30 cellular contexts compared by ENCODE assay signal in the genomic region with DNA sequence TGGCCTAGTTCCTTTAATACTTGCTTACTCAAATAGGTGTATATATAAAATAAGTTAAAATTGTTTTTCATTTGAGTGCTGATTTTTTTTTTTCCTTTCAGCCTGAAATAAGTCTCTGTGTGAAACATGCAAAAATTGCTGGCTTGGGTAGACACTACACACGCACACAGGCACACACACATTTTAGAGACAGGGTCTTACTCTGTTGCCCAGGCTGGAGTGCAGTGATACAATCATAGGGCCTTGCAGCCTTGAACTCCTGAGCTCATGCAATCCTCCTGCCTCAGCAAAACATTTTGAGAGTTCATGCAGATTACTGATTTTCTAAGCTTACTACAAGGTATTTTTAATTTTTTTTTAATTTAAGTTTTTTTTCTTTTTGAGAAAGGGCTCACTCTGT. TPM values are rescaled to one million over a fixed set of nuclear protein-coding genes. Genes with fewer than 3 reads are reported as not detected.
"Had no signal": no experiment of that assay in that cellular context is flagged by ENCODE, and none has a peak within 500 bp of the region (broad histone marks: within the 10 kb centered on the region; RNA-seq: fewer than 3 reads in every experiment).

No MANE protein-coding gene starts in this region.

- FAIRE-seq: urothelium cell line had no signal

- H3K9me3 ChIP-seq: stomach, suprapubic skin, testis, thoracic aorta, thyroid gland, tibial artery, tibial nerve, transverse colon, upper lobe of left lung, upper lobe of right lung, uterus, vagina had no signal

- H3K27me3 ChIP-seq: testis, thyroid gland, tibial artery, upper lobe of left lung, uterus, vagina had no signal

- H3K36me3 ChIP-seq: stomach, suprapubic skin, thoracic aorta, thyroid gland, tibial artery, tibial nerve, transverse colon, upper lobe of left lung, upper lobe of right lung, uterus, vagina had no signal

- H3K4me3 ChIP-seq: stomach, suprapubic skin, testis, thoracic aorta, thyroid gland, tibial artery, tibial nerve, transverse colon, upper lobe of left lung, upper lobe of right lung, uterus, vagina had no signal

- H3K9me3 Mint-ChIP-seq: stimulated activated effector memory CD8-positive, alpha-beta T cell treated with anti-CD3 and anti-CD28 coated beads, Interleukin-12 subunit alpha, Interleukin-12 subunit beta, amount 100 ng/mL, for 72 hours; stimulated activated memory B cell treated with anti-CD40 and anti-IgM and Interleukin-4, amounts not matched to agents 10 μg/mL and 1 μg/mL and 100 μg/mL, for 72 hours; stimulated activated naive B cell treated with anti-CD40 and anti-IgM and Interleukin-4, amounts not matched to agents 10 μg/mL and 1 μg/mL and 100 μg/mL, for 72 hours; stimulated activated naive CD8-positive, alpha-beta T cell treated with anti-CD3 and anti-CD28 coated beads, Interleukin-15, amount 100 ng/mL, for 72 hours; stimulated activated naive CD8-positive, alpha-beta T cell treated with anti-CD3 and anti-CD28 coated beads, Interleukin-15, Interleukin-2, amounts not matched to agents 100 ng/mL and 50 ng/mL, for 24 hours; type B pancreatic cell had no signal

- H3K27ac ChIP-seq: stomach, suprapubic skin, testis, thoracic aorta, thyroid gland, tibial artery, tibial nerve, transverse colon, upper lobe of left lung, upper lobe of right lung, uterus, vagina had no signal

- H3K4me1 Mint-ChIP-seq: stimulated activated memory B cell treated with anti-CD40 and anti-IgM and Interleukin-4, amounts not matched to agents 10 μg/mL and 1 μg/mL and 100 μg/mL, for 72 hours; stimulated activated naive B cell treated with anti-CD40 and anti-IgM and Interleukin-4, amounts not matched to agents 10 μg/mL and 1 μg/mL and 100 μg/mL, for 72 hours had no signal

- H3K27ac Mint-ChIP-seq: stimulated activated effector memory CD8-positive, alpha-beta T cell treated with anti-CD3 and anti-CD28 coated beads, Interleukin-12 subunit alpha, Interleukin-12 subunit beta, amount 100 ng/mL, for 72 hours; stimulated activated memory B cell treated with anti-CD40 and anti-IgM and Interleukin-4, amounts not matched to agents 10 μg/mL and 1 μg/mL and 100 μg/mL, for 72 hours; stimulated activated naive B cell treated with anti-CD40 and anti-IgM and Interleukin-4, amounts not matched to agents 10 μg/mL and 1 μg/mL and 100 μg/mL, for 72 hours; stimulated activated naive CD8-positive, alpha-beta T cell treated with anti-CD3 and anti-CD28 coated beads, Interleukin-15, amount 100 ng/mL, for 72 hours; stimulated activated naive CD8-positive, alpha-beta T cell treated with anti-CD3 and anti-CD28 coated beads, Interleukin-15, Interleukin-2, amounts not matched to agents 100 ng/mL and 50 ng/mL, for 24 hours; type B pancreatic cell had no signal

- ATAC-seq: stimulated activated effector memory CD8-positive, alpha-beta T cell treated with anti-CD3 and anti-CD28 coated beads, Interleukin-12 subunit alpha, Interleukin-12 subunit beta, amount 100 ng/mL, for 72 hours; stimulated activated memory B cell treated with anti-CD40 and anti-IgM and Interleukin-4, amounts not matched to agents 10 μg/mL and 1 μg/mL and 100 μg/mL, for 72 hours; stimulated activated naive B cell treated with anti-CD40 and anti-IgM and Interleukin-4, amounts not matched to agents 10 μg/mL and 1 μg/mL and 100 μg/mL, for 72 hours; stimulated activated naive CD8-positive, alpha-beta T cell treated with anti-CD3 and anti-CD28 coated beads, Interleukin-15, amount 100 ng/mL, for 72 hours; stimulated activated naive CD8-positive, alpha-beta T cell treated with anti-CD3 and anti-CD28 coated beads, Interleukin-15, Interleukin-2, amounts not matched to agents 100 U/mL and 50 U/mL, for 24 hours; upper lobe of right lung had no signal

- H3K4me1 ChIP-seq: suprapubic skin, testis, thyroid gland, transverse colon, upper lobe of left lung, upper lobe of right lung, uterus, vagina had no signal

- DNase-seq: stimulated activated CD4-positive, alpha-beta T cell treated with anti-CD3 and anti-CD28 coated beads, Interleukin-2, amount 100 ng/mL, for 48 hours; stimulated activated CD4-positive, alpha-beta T cell treated with anti-CD3 and anti-CD28 coated beads, Interleukin-4, amount 100 ng/mL, for 1 hour; stimulated activated CD4-positive, alpha-beta T cell treated with anti-CD3 and anti-CD28 coated beads, Interleukin-4, amount 100 ng/mL, for 24 hours; stimulated activated CD4-positive, alpha-beta T cell treated with anti-CD3 and anti-CD28 coated beads, Interleukin-4, amount 100 ng/mL, for 4 hours; stimulated activated CD8-positive, alpha-beta memory T cell treated with anti-CD3 and anti-CD28 coated beads, Interleukin-4, amount 100 ng/mL, for 48 hours; stimulated activated naive B cell treated with anti-CD40 and anti-IgM and Interleukin-4, amounts not matched to agents 10 μg/mL and 1 μg/mL and 100 μg/mL, for 72 hours; stimulated activated naive CD4-positive, alpha-beta T cell; stimulated activated naive CD4-positive, alpha-beta T cell treated with Interleukin-2 at 50 U/mL for 16 hours; stimulated activated naive CD8-positive, alpha-beta T cell treated with anti-CD3 and anti-CD28 coated beads, Interleukin-15, amount 100 ng/mL, for 72 hours; stimulated activated naive CD8-positive, alpha-beta T cell treated with anti-CD3 and anti-CD28 coated beads, Interleukin-15, Interleukin-2, amounts not matched to agents 100 U/mL and 50 U/mL, for 24 hours; stomach; substantia nigra; testis; thyroid gland; tibial artery; transverse colon; trophoblast cell; upper lobe of left lung; upper lobe of right lung; uterus had no signal

- H3K27me3 Mint-ChIP-seq: stimulated activated memory B cell treated with anti-CD40 and anti-IgM and Interleukin-4, amounts not matched to agents 10 μg/mL and 1 μg/mL and 100 μg/mL, for 72 hours; stimulated activated naive CD8-positive, alpha-beta T cell treated with anti-CD3 and anti-CD28 coated beads, Interleukin-15, amount 100 ng/mL, for 72 hours; stimulated activated naive CD8-positive, alpha-beta T cell treated with anti-CD3 and anti-CD28 coated beads, Interleukin-15, Interleukin-2, amounts not matched to agents 100 ng/mL and 50 ng/mL, for 24 hours had no signal

- H3K36me3 Mint-ChIP-seq: stimulated activated effector memory CD8-positive, alpha-beta T cell treated with anti-CD3 and anti-CD28 coated beads, Interleukin-12 subunit alpha, Interleukin-12 subunit beta, amount 100 ng/mL, for 72 hours; stimulated activated memory B cell treated with anti-CD40 and anti-IgM and Interleukin-4, amounts not matched to agents 10 μg/mL and 1 μg/mL and 100 μg/mL, for 72 hours; type B pancreatic cell had no signal

- H3K4me3 Mint-ChIP-seq: stimulated activated effector memory CD8-positive, alpha-beta T cell treated with anti-CD3 and anti-CD28 coated beads, Interleukin-12 subunit alpha, Interleukin-12 subunit beta, amount 100 ng/mL, for 72 hours; stimulated activated memory B cell treated with anti-CD40 and anti-IgM and Interleukin-4, amounts not matched to agents 10 μg/mL and 1 μg/mL and 100 μg/mL, for 72 hours; stimulated activated naive B cell treated with anti-CD40 and anti-IgM and Interleukin-4, amounts not matched to agents 10 μg/mL and 1 μg/mL and 100 μg/mL, for 72 hours; stimulated activated naive CD8-positive, alpha-beta T cell treated with anti-CD3 and anti-CD28 coated beads, Interleukin-15, amount 100 ng/mL, for 72 hours; stimulated activated naive CD8-positive, alpha-beta T cell treated with anti-CD3 and anti-CD28 coated beads, Interleukin-15, Interleukin-2, amounts not matched to agents 100 ng/mL and 50 ng/mL, for 24 hours; type B pancreatic cell had no signal

RNA-seq across cellular contexts. Expression of gene ADIPOQ, which starts 23.6 kb away (rescaled TPM):
- total RNA-seq: temporal lobe, upper lobe of right lung, uterus had no signal
